In genomic region chr17:7260601-7261376, GRCh38 we compare ENCODE assay signal across 7 cellular contexts. TPM values are rescaled to one million over a fixed set of nuclear protein-coding genes. Genes with fewer than 3 reads are reported as not detected.
A peak's percentile ranks its signal among the peaks of the same experiment; 100 is the strongest.
DNase-seq lines count a peak whose midpoint lies in the region; FAIRE-seq and TF ChIP-seq lines count a peak whose summit lies in the region.

No MANE protein-coding gene starts in this region.

- WGBS in mesodermal cell (ENCODE audit: insufficient coverage in 2 of 2), 2 experiments: 18 to 20% methylated on average over 42 to 43 of the region's 53 CpGs
- WGBS in urinary bladder: 5% methylated on average over 53 of the region's 53 CpGs

- H3K79me2 ChIP-seq in OCI-LY1 (ENCODE audit: insufficient read depth, low read length): no peaks in the 10 kb centered on the region

- H3K27ac ChIP-seq in OCI-LY1 (ENCODE audit: low read depth, low read length, poor library complexity, severe bottlenecking) (no peak overlapping the region), mesodermal cell (ENCODE audit: low read depth, low read length, severe bottlenecking) (no peak overlapping the region), urinary bladder (ENCODE audit: low read depth) (peak overlapping the region; percentile 72)

- H2AFZ ChIP-seq in OCI-LY1 (ENCODE audit: low read length): no peak overlapping the region

- H3K4me2 ChIP-seq in OCI-LY1 (ENCODE audit: low read length): peak overlapping the region; percentile 48

- peaks cover 26% of the 10 kb centered on the region for H3K36me3 ChIP-seq in OCI-LY1 (ENCODE audit: insufficient read depth, low read length)
- H3K36me3 ChIP-seq in mesodermal cell (ENCODE audit: control insufficient read depth, insufficient read depth, low read length): peaks cover 43% of the 10 kb centered on the region
- H3K36me3 ChIP-seq in urinary bladder (ENCODE audit: insufficient read depth): no peaks in the 10 kb centered on the region

- no peaks in the 10 kb centered on the region for H3F3A ChIP-seq in OCI-LY1 (ENCODE audit: insufficient read depth, low read length)

- 0 out of 2 replicates have a peak, but pooled peaks have one; percentile 34 for TF ChIP-seq POLR2A in GM12892 (IDR thresholded peaks at IDR 0.05; ENCODE audit: low read depth, low read length)

- H3K4me3 ChIP-seq in OCI-LY1 (ENCODE audit: low read depth, low read length, poor library complexity, severe bottlenecking): peak overlapping the region; percentile 38
- peak overlapping the region; percentile 37 for H3K4me3 ChIP-seq in mesodermal cell (ENCODE audit: extremely low read depth, insufficient read depth, low read length, poor library complexity, severe bottlenecking)
- peak overlapping the region; percentile 48 for H3K4me3 ChIP-seq in urinary bladder (ENCODE audit: low read depth, low read length)

- no peak for TF ChIP-seq CTCF in OCI-LY1 (IDR thresholded peaks at IDR 0.05; ENCODE audit: low read length)

- DNase-seq in GM12892 (ENCODE audit: insufficient read length): no peak
- peak; percentile 82 for DNase-seq in ecto neural progenitor cell (ENCODE audit: low spot score)
- DNase-seq in NK-92 treated with Interleukin-12 subunit alpha and Interleukin-12 subunit beta, amount 100 ng/mL, for 24 hours (lab: John Stamatoyannopoulos, UW): no peak
- DNase-seq in SIG-M5 treated with dmso at 0.1 percent for 504 hours (lab: John Stamatoyannopoulos, UW; ENCODE audit: unreplicated experiment): no peak

- peaks cover 17% of the 10 kb centered on the region for H3K4me1 ChIP-seq in OCI-LY1 (ENCODE audit: insufficient read depth, low read length, severe bottlenecking)
- H3K4me1 ChIP-seq in mesodermal cell (ENCODE audit: control insufficient read depth, insufficient read depth, low read length, poor library complexity, severe bottlenecking): peaks cover 7% of the 10 kb centered on the region
- no peaks in the 10 kb centered on the region for H3K4me1 ChIP-seq in urinary bladder (ENCODE audit: insufficient read depth)

- H4K20me1 ChIP-seq in OCI-LY1 (ENCODE audit: insufficient read depth, low read length): no peaks in the 10 kb centered on the region

- H3K9ac ChIP-seq in OCI-LY1 (ENCODE audit: low read length): peak overlapping the region; percentile 2; the same call in 1 of the 2 replicates

- FAIRE-seq in GM12892 (lab: Jason Lieb, UNC): no peak

- peaks cover 7% of the 10 kb centered on the region; the same call in 1 of the 2 replicates for H3K27me3 ChIP-seq in OCI-LY1 (ENCODE audit: insufficient read depth, low read length)

- H3K9me3 ChIP-seq in OCI-LY1 (ENCODE audit: low read length) (no peaks in the 10 kb centered on the region), mesodermal cell (ENCODE audit: control insufficient read depth, low read length) (no peaks in the 10 kb centered on the region)

- no peaks in the 10 kb centered on the region for H3K9me2 ChIP-seq in OCI-LY1 (ENCODE audit: low read depth, low read length)

RNA-seq across cellular contexts. Expression of gene CLDN7, which starts 1.5 kb away (rescaled TPM):
- not detected for polyA plus RNA-seq in GM12892 (2012; ENCODE audit: missing spikeins)
- polyA plus RNA-seq in mesodermal cell (2013, experiment 1 of 2): 11.1 TPM
- polyA plus RNA-seq in mesodermal cell (2013, experiment 2 of 2): 7.1 TPM
- 24.2 TPM for total RNA-seq in urinary bladder
- 34.4 TPM for polyA plus RNA-seq in urinary bladder

RNA-seq across cellular contexts. Expression of gene ELP5, which starts 8.8 kb away (rescaled TPM):
- 49.5 TPM for polyA plus RNA-seq in GM12892 (2012; ENCODE audit: missing spikeins)
- 62.5 TPM for polyA plus RNA-seq in mesodermal cell (2013, experiment 1 of 2)
- polyA plus RNA-seq in mesodermal cell (2013, experiment 2 of 2): 51.1 TPM
- 17.7 TPM for total RNA-seq in urinary bladder
- polyA plus RNA-seq in urinary bladder: 39.2 TPM

RNA-seq across cellular contexts. Expression of gene CTDNEP1, which starts 9.3 kb away (rescaled TPM):
- 80.4 TPM for polyA plus RNA-seq in GM12892 (2012; ENCODE audit: missing spikeins)
- polyA plus RNA-seq in mesodermal cell (2013, experiment 1 of 2): 140 TPM
- 135 TPM for polyA plus RNA-seq in mesodermal cell (2013, experiment 2 of 2)
- total RNA-seq in urinary bladder: 40.0 TPM
- polyA plus RNA-seq in urinary bladder: 89.2 TPM

RNA-seq across cellular contexts. Expression of gene GABARAP, which starts 18.5 kb away (rescaled TPM):
- 238 TPM for polyA plus RNA-seq in GM12892 (2012; ENCODE audit: missing spikeins)
- polyA plus RNA-seq in mesodermal cell (2013, experiment 1 of 2): 588 TPM
- 514 TPM for polyA plus RNA-seq in mesodermal cell (2013, experiment 2 of 2)
- 246 TPM for total RNA-seq in urinary bladder
- polyA plus RNA-seq in urinary bladder: 681 TPM

RNA-seq across cellular contexts. Expression of gene SLC2A4, which starts 20.7 kb away (rescaled TPM):
- polyA plus RNA-seq in GM12892 (2012; ENCODE audit: missing spikeins): not detected
- polyA plus RNA-seq in mesodermal cell (2013, experiment 1 of 2): 2.2 TPM
- 1.6 TPM for polyA plus RNA-seq in mesodermal cell (2013, experiment 2 of 2)
- 11.6 TPM for total RNA-seq in urinary bladder
- 66.1 TPM for polyA plus RNA-seq in urinary bladder
